10 cellular contexts compared by ENCODE assay signal in genomic region chr19:16069813-16070365, GRCh38. TPM values are rescaled to one million over a fixed set of nuclear protein-coding genes. Genes with fewer than 3 reads are reported as not detected.
DNase-seq lines count a peak whose midpoint lies in the region; ATAC-seq and TF ChIP-seq lines count a peak whose summit lies in the region.
"Had no signal": no experiment of that assay in that cellular context is flagged by ENCODE, and none has a peak within 500 bp of the region (broad histone marks: within the 10 kb centered on the region; RNA-seq: fewer than 3 reads in every experiment).

No MANE protein-coding gene starts in this region.

- no peak overlapping the region for H3K4me3 Mint-ChIP-seq in activated CD4-positive, alpha-beta T cell treated with anti-CD3 and anti-CD28 coated beads for 36 hours
- no peak overlapping the region for H3K4me3 Mint-ChIP-seq in glutamatergic neuron (ENCODE audit: unreplicated experiment)

- DNase-seq in activated CD4-positive, alpha-beta T cell treated with anti-CD3 and anti-CD28 coated beads for 36 hours, result no peak
- no peak for DNase-seq in activated CD4-positive, alpha-beta T cell treated with anti-CD3 and anti-CD28 coated beads for 48 hours
- DNase-seq in NCI-H2081 treated with DMSO at 0.1 percent for 48 hours (lab: John Stamatoyannopoulos, UW) (no peak), glutamatergic neuron (no peak)
- DNase-seq: NCI-H524 treated with DMSO at 0.1 percent for 48 hours had no signal

- peak; percentile 5 for ATAC-seq in activated CD4-positive, alpha-beta T cell treated with anti-CD3 and anti-CD28 coated beads for 36 hours
- no peak for ATAC-seq in GM19328 (IDR thresholded peaks at IDR 0.05; ENCODE audit: unreplicated experiment)

- H3K9me3 Mint-ChIP-seq in activated CD4-positive, alpha-beta T cell treated with anti-CD3 and anti-CD28 coated beads for 36 hours (ENCODE audit: low read depth), result no peaks in the 10 kb centered on the region
- H3K9me3 Mint-ChIP-seq in glutamatergic neuron (ENCODE audit: unreplicated experiment), result peaks cover 2% of the 10 kb centered on the region

- no peaks in the 10 kb centered on the region for H3K27me3 Mint-ChIP-seq in activated CD4-positive, alpha-beta T cell treated with anti-CD3 and anti-CD28 coated beads for 36 hours
- H3K27me3 Mint-ChIP-seq in glutamatergic neuron (ENCODE audit: unreplicated experiment), result peaks cover 4% of the 10 kb centered on the region

- no peaks in the 10 kb centered on the region for H3K36me3 Mint-ChIP-seq in activated CD4-positive, alpha-beta T cell treated with anti-CD3 and anti-CD28 coated beads for 36 hours (ENCODE audit: low read depth)
- no peaks in the 10 kb centered on the region for H3K36me3 Mint-ChIP-seq in glutamatergic neuron (ENCODE audit: unreplicated experiment)

- H3K27ac ChIP-seq in adipose tissue (ENCODE audit: low read depth, low read length), result peak overlapping the region; percentile 17
- H3K27ac ChIP-seq in liver (ENCODE audit: low read depth in 1 of 2, low read length in 2 of 2), result peak overlapping the region; percentile 64 to 66
- H3K27ac ChIP-seq in thymus (ENCODE audit: low read depth), result peak overlapping the region; percentile 83

- intact Hi-C loops in activated CD4-positive, alpha-beta T cell treated with anti-CD3 and anti-CD28 coated beads for 36 hours (cut with DNase I, micrococcal nuclease), result loop anchor here (1.0 to 10.0 kb wide), 8 partner anchors 8 to 1695 kb away; partner anchors contain the start of genes HAUS8 (in 1 of the 2), MYO9B (in 1 of the 2), RAB8A (in 1 of the 2) and RASAL3 (in 1 of the 2)

- H3K4me3 ChIP-seq in liver (ENCODE audit: low read depth in 1 of 3, low read length in 3 of 3), result no peak overlapping the region
- peak overlapping the region; percentile 1 for H3K4me3 ChIP-seq in thymus (ENCODE audit: low read length)
- H3K4me3 ChIP-seq: body of pancreas had no signal

- CTCF ChIA-PET in activated CD4-positive, alpha-beta T cell treated with anti-CD3 and anti-CD28 coated beads for 36 hours (lab: Charles Lee), result interaction anchor here (1.4 to 2.4 kb wide), 3 partner anchors 9 to 116 kb away, joined by 5 to 13 read pairs (median 6); partner anchors contain the start of gene FAM32A

- H3K4me1 Mint-ChIP-seq in activated CD4-positive, alpha-beta T cell treated with anti-CD3 and anti-CD28 coated beads for 36 hours, result peaks cover 36% of the 10 kb centered on the region
- peaks cover 1% of the 10 kb centered on the region for H3K4me1 Mint-ChIP-seq in glutamatergic neuron (ENCODE audit: low read depth, unreplicated experiment)

- H3K4me1 ChIP-seq in liver (ENCODE audit: control insufficient read depth in 4 of 4, insufficient read depth in 4 of 4, low read length in 3 of 4) (no peaks in the 10 kb centered on the region), thymus (ENCODE audit: control insufficient read depth, insufficient read depth, low read length) (peaks cover 22% of the 10 kb centered on the region)

- 75 to 82% (median 79%) methylated on average over 10 of the region's 10 CpGs for WGBS in adipose tissue, 3 donors
- WGBS in liver, result 88% methylated on average over 10 of the region's 10 CpGs
- WGBS in thymus, result 87% methylated on average over 10 of the region's 10 CpGs

- H3K27me3 ChIP-seq in liver (ENCODE audit: control insufficient read depth in 4 of 4, insufficient read depth in 4 of 4, low read length in 3 of 4), result no peaks in the 10 kb centered on the region
- H3K27me3 ChIP-seq in thymus (ENCODE audit: control insufficient read depth, insufficient read depth), result no peaks in the 10 kb centered on the region
- H3K27me3 ChIP-seq: body of pancreas had no signal

- no peak for TF ChIP-seq RAD21 in liver (IDR thresholded peaks at IDR 0.05)

- POLR2A ChIA-PET in activated CD4-positive, alpha-beta T cell treated with anti-CD3 and anti-CD28 coated beads for 36 hours (lab: Charles Lee), result interaction anchor here (0.6 to 1.6 kb wide), 5 partner anchors 25 to 127 kb away, joined by 3 to 7 read pairs (median 3); partner anchors contain the start of genes AP1M1, FAM32A and RAB8A

- H3K9ac ChIP-seq in liver (ENCODE audit: low read depth in 1 of 2, low read length in 2 of 2), result no peak overlapping the region

- H3K9me3 ChIP-seq in liver (ENCODE audit: control insufficient read depth in 4 of 4, low read length in 3 of 4) (no peaks in the 10 kb centered on the region), thymus (ENCODE audit: control insufficient read depth) (no peaks in the 10 kb centered on the region)
- H3K9me3 ChIP-seq: body of pancreas had no signal

- no peaks in the 10 kb centered on the region for H3K36me3 ChIP-seq in liver (ENCODE audit: control insufficient read depth in 4 of 4, insufficient read depth in 3 of 4, low read depth in 1 of 4, low read length in 3 of 4)
- H3K36me3 ChIP-seq in thymus (ENCODE audit: control insufficient read depth, insufficient read depth), result no peaks in the 10 kb centered on the region

- TF ChIP-seq CTCF in liver (IDR thresholded peaks at IDR 0.05; ENCODE audit: low read depth, low read length, missing input control), result no peak
- TF ChIP-seq CTCF in glutamatergic neuron (IDR thresholded peaks at IDR 0.05; ENCODE audit: partially characterized antibody, unreplicated experiment), result no peak

- H3K27ac Mint-ChIP-seq in activated CD4-positive, alpha-beta T cell treated with anti-CD3 and anti-CD28 coated beads for 36 hours, result no peak overlapping the region
- no peak overlapping the region for H3K27ac Mint-ChIP-seq in glutamatergic neuron (ENCODE audit: unreplicated experiment)

TF ChIP-seq in liver, 16 proteins besides CTCF, POLR2A, EP300 and RAD21:
- TF ChIP-seq GABPA (IDR thresholded peaks at IDR 0.05 in 1 of 2, conservative IDR thresholded peaks at IDR 0.05 in 1 of 2) (no peak), RXRA (IDR thresholded peaks at IDR 0.05) (no peak), NR2F2 (IDR thresholded peaks at IDR 0.05) (no peak), EGR1 (IDR thresholded peaks at IDR 0.05; ENCODE audit: low read depth in 2 of 2) (no peak), HNF4G (IDR thresholded peaks at IDR 0.05) (no peak), HNF4A (conservative IDR thresholded peaks at IDR 0.05) (no peak), YY1 (IDR thresholded peaks at IDR 0.05) (no peak), FOXA2 (IDR thresholded peaks at IDR 0.05) (no peak), SP1 (IDR thresholded peaks at IDR 0.05) (no peak)
- TF ChIP-seq, protein P1, sequence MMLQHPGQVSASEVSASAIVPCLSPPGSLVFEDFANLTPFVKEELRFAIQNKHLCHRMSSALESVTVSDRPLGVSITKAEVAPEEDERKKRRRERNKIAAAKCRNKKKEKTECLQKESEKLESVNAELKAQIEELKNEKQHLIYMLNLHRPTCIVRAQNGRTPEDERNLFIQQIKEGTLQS (IDR thresholded peaks at IDR 0.05), result no peak
- TF ChIP-seq, protein P2, sequence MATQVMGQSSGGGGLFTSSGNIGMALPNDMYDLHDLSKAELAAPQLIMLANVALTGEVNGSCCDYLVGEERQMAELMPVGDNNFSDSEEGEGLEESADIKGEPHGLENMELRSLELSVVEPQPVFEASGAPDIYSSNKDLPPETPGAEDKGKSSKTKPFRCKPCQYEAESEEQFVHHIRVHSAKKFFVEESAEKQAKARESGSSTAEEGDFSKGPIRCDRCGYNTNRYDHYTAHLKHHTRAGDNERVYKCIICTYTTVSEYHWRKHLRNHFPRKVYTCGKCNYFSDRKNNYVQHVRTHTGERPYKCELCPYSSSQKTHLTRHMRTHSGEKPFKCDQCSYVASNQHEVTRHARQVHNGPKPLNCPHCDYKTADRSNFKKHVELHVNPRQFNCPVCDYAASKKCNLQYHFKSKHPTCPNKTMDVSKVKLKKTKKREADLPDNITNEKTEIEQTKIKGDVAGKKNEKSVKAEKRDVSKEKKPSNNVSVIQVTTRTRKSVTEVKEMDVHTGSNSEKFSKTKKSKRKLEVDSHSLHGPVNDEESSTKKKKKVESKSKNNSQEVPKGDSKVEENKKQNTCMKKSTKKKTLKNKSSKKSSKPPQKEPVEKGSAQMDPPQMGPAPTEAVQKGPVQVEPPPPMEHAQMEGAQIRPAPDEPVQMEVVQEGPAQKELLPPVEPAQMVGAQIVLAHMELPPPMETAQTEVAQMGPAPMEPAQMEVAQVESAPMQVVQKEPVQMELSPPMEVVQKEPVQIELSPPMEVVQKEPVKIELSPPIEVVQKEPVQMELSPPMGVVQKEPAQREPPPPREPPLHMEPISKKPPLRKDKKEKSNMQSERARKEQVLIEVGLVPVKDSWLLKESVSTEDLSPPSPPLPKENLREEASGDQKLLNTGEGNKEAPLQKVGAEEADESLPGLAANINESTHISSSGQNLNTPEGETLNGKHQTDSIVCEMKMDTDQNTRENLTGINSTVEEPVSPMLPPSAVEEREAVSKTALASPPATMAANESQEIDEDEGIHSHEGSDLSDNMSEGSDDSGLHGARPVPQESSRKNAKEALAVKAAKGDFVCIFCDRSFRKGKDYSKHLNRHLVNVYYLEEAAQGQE (IDR thresholded peaks at IDR 0.05), result no peak

RNA-seq across cellular contexts. Expression of gene TPM4, which starts 6.4 kb away (rescaled TPM):
- total RNA-seq in activated CD4-positive, alpha-beta T cell treated with anti-CD3 and anti-CD28 coated beads for 36 hours, result 100 to 1,000 TPM; 362 to 416 TPM
- 100 to 1,000 TPM in 2 of 3 donors, 10 to 100 TPM in 1; 64.8 to 605 (median 330) TPM for polyA plus RNA-seq in adipose tissue
- total RNA-seq in liver, result 10 to 100 TPM; 40.8 to 59.9 TPM
- polyA plus RNA-seq in liver, result 10 to 100 TPM; 19.8 to 46.0 TPM
- polyA plus RNA-seq in thymus, result 253 TPM
- total RNA-seq in glutamatergic neuron (ENCODE audit: unreplicated experiment), result 310 TPM

RNA-seq across cellular contexts. Expression of gene RAB8A, which starts 41.8 kb away (rescaled TPM):
- 100 to 1,000 TPM; 165 to 218 TPM for total RNA-seq in activated CD4-positive, alpha-beta T cell treated with anti-CD3 and anti-CD28 coated beads for 36 hours
- polyA plus RNA-seq in adipose tissue, result 10 to 100 TPM; 20.8 to 31.9 (median 27.8) TPM
- 10 to 100 TPM; 45.6 to 52.0 TPM for total RNA-seq in liver
- 10 to 100 TPM; 38.0 to 43.1 TPM for polyA plus RNA-seq in liver
- polyA plus RNA-seq in thymus, result 32.8 TPM
- 58.9 TPM for total RNA-seq in glutamatergic neuron (ENCODE audit: unreplicated experiment)

Comparison
In these comparisons a context has a peak if more than half of its experiments do, and no peak if none do; other contexts are left out.
1. H3K27ac ChIP-seq: peak in every context shown above with its lines; median percentile 83 in thymus; 65 in liver; 17 in adipose tissue.